ENCODE assay signal across 1 cellular context in genomic region chr10:91924212-91925021, GRCh38.
TF ChIP-seq lines count a peak whose summit lies in the region.

No MANE protein-coding gene starts in this region.

TF ChIP-seq in HepG2, 621 proteins besides CTCF, POLR2A, EP300 and RAD21:
- TF ChIP-seq ZNF234 (CRISPR knock-in tag; conservative IDR thresholded peaks at IDR 0.05) (0 out of 2 replicates have a peak, but pooled peaks have one; percentile 4), ZNF761 (CRISPR knock-in tag; conservative IDR thresholded peaks at IDR 0.05) (0 out of 2 replicates have a peak, but pooled peaks have one; percentile 18), HIVEP1 (CRISPR knock-in tag; IDR thresholded peaks at IDR 0.05) (no peak), ZNF101 (CRISPR knock-in tag; IDR thresholded peaks at IDR 0.05; ENCODE audit: borderline replicate concordance, low read depth) (0 out of 2 replicates have a peak, but pooled peaks have one; percentile 9)
